In genomic region chr1:26580116-26580515, GRCh38 we compare ENCODE assay signal across 13 cellular contexts.
"Had no signal": no experiment of that assay in that cellular context is flagged by ENCODE, and none has a peak within 500 bp of the region (broad histone marks: within the 10 kb centered on the region; RNA-seq: fewer than 3 reads in every experiment).

No MANE protein-coding gene starts in this region.

- H3K4me3 Mint-ChIP-seq: effector memory CD8-positive, alpha-beta T cell; nephron progenitor cell; T-cell; WTC11 had no signal

- H3K4me1 Mint-ChIP-seq: WTC11 had no signal

- DNase-seq: activated CD8-positive, alpha-beta memory T cell treated with anti-CD3 and anti-CD28 coated beads, Interleukin-2, amount 50 U/mL, for 48 hours; brain microvascular endothelial cell; effector memory CD8-positive, alpha-beta T cell; gastrocnemius medialis; heart right ventricle; mammary epithelial cell; nephron progenitor cell; psoas muscle; right lobe of liver; stomach; T-cell had no signal

- H3K27ac Mint-ChIP-seq: T-cell, WTC11 had no signal

- H3K9me3 Mint-ChIP-seq: effector memory CD8-positive, alpha-beta T cell; nephron progenitor cell; T-cell; WTC11 had no signal

- ATAC-seq: effector memory CD8-positive, alpha-beta T cell; gastrocnemius medialis; heart right ventricle; left lobe of liver; psoas muscle; right lobe of liver; T-cell; WTC11 had no signal

- H3K27me3 Mint-ChIP-seq: effector memory CD8-positive, alpha-beta T cell; T-cell had no signal

- H3K36me3 Mint-ChIP-seq: WTC11 had no signal
